In genomic region chr17:42183741-42184711, GRCh38 we compare ENCODE assay signal across 9 cellular contexts. TPM values are rescaled to one million over a fixed set of nuclear protein-coding genes. Genes with fewer than 3 reads are reported as not detected.
A peak's percentile ranks its signal among the peaks of the same experiment; 100 is the strongest.
DNase-seq lines count a peak whose midpoint lies in the region.
"Had no signal": no experiment of that assay in that cellular context is flagged by ENCODE, and none has a peak within 500 bp of the region (broad histone marks: within the 10 kb centered on the region; RNA-seq: fewer than 3 reads in every experiment).

No MANE protein-coding gene starts in this region.

- H3K4me1 ChIP-seq in BLaER1: peaks cover 41% of the 10 kb centered on the region
- H3K4me1 ChIP-seq in HUES6 (ENCODE audit: control insufficient read depth, insufficient read depth, low read length): peaks cover 24% of the 10 kb centered on the region

- H3K9ac ChIP-seq in BLaER1 (peak overlapping the region; percentile 73), HUES6 (ENCODE audit: low read length) (peak overlapping the region; percentile 67)

- H4K20me1 ChIP-seq in BLaER1: peaks cover 11% of the 10 kb centered on the region; the same call in 1 of the 2 replicates

- H3K27me3 ChIP-seq in BLaER1 (peaks cover 54% of the 10 kb centered on the region), HUES6 (ENCODE audit: control insufficient read depth, insufficient read depth, low read length) (peaks cover 63% of the 10 kb centered on the region)

- peak; percentile 86 for DNase-seq in GM19238 (ENCODE audit: insufficient read length, low spot score)
- DNase-seq in RPMI8226: peak; percentile 91
- DNase-seq in activated gamma-delta T cell treated with Interleukin-2 at 50 U/mL for 16 hours: peak; percentile 69
- DNase-seq in germinal center (ENCODE audit: low spot score): peak; percentile 89
- DNase-seq in occipital lobe (lab: John Stamatoyannopoulos, UW): peak; percentile 68
- DNase-seq in substantia nigra (lab: John Stamatoyannopoulos, UW): peak in 46 of 49 donors; percentile 17 to 86 (median 60)

- H3K4me2 ChIP-seq in BLaER1: peak overlapping the region; percentile 87

- no peaks in the 10 kb centered on the region for H3K36me3 ChIP-seq in BLaER1
- no peaks in the 10 kb centered on the region for H3K36me3 ChIP-seq in HUES6 (ENCODE audit: control insufficient read depth, insufficient read depth, low read length)

- H3K4me3 ChIP-seq in BLaER1: peak overlapping the region; percentile 70
- peak overlapping the region; percentile 84 for H3K4me3 ChIP-seq in HUES6 (ENCODE audit: low read depth, low read length)

- H3K27ac ChIP-seq in BLaER1 (no peak overlapping the region), HUES6 (ENCODE audit: low read depth, low read length) (no peak overlapping the region), substantia nigra (ENCODE audit: low read depth, low read length, poor library complexity, severe bottlenecking) (peak overlapping the region; percentile 66)

- H3K9me3 ChIP-seq in BLaER1 (no peaks in the 10 kb centered on the region), HUES6 (ENCODE audit: control insufficient read depth, insufficient read depth, low read depth, low read length) (no peaks in the 10 kb centered on the region)

RNA-seq across cellular contexts. Expression of gene HCRT, which starts 1.2 kb away (rescaled TPM):
- not detected for total RNA-seq in occipital lobe
- total RNA-seq: T-helper 1 cell treated with Interleukin-12 subunit alpha and Interleukin-12 subunit beta and Interleukin-4 antibody, amounts not matched to agents 30 ng/mL and 1 ng/mL, for 36 hours had no signal

RNA-seq across cellular contexts. Expression of gene KCNH4, which starts 3.1 kb away (rescaled TPM):
- total RNA-seq in occipital lobe: 0.31 TPM

RNA-seq across cellular contexts. Expression of gene GHDC, which starts 10.3 kb away (rescaled TPM):
- 5.5 TPM for total RNA-seq in occipital lobe

RNA-seq across cellular contexts. Expression of gene RAB5C, which starts 29.2 kb away (rescaled TPM):
- 35.1 TPM for total RNA-seq in occipital lobe
